Comparison of ENCODE assay signal across 9 cellular contexts in the genomic region with DNA sequence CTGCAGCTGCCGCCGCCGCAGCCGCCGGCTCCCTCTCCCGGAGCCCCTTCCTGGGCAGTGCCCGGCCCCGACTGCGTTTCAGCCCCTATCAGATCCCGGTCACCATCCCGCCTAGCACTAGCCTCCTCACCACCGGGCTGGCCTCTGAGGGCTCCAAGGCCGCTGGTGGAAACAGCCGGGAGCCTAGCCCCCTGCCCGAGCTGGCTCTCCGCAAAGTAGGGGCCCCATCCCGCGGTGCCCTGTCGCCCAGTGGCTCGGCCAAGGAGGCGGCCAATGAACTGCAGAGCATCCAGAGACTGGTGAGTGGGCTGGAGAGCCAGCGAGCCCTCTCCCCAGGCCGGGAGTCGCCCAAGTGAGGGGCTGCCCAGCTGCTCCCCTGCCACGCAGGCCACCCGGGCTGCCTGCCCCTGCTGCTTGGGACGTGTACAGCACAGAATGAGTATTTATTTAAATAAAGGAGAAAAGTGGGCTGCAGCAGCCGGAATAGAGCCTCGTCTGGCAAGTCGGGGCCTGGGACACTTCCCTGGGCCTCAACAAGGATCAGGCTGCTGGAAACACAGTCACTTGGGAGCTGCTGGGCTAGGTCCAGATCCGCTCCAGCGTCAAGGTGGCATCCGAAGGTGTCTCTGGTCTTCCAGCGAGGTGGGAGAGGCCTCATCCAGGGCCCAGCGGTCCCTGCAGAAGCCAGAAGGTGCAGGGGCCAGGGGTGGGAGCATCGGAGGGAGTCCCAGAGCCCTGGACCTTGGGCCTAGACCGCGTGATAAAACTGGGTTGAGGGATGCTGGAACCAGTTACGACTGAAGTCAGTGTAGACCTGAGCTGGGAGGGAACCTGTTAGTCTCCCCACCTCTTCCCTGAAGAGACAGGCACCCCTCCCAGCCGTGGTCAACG. TPM values are rescaled to one million over a fixed set of nuclear protein-coding genes. Genes with fewer than 3 reads are reported as not detected.
DNase-seq lines count a peak whose midpoint lies in the region; ATAC-seq and TF ChIP-seq lines count a peak whose summit lies in the region.
"Had no signal": no experiment of that assay in that cellular context is flagged by ENCODE, and none has a peak within 500 bp of the region (broad histone marks: within the 10 kb centered on the region; RNA-seq: fewer than 3 reads in every experiment).

No MANE protein-coding gene starts in this region.

- H3K4me2 ChIP-seq in OCI-LY7 (ENCODE audit: low read length) (peak overlapping the region; percentile 67; the same call in 1 of the 2 replicates), osteoblast (ENCODE audit: insufficient read depth, low read length) (peak overlapping the region; percentile 66)

- peaks cover 65% of the 10 kb centered on the region for H3K27me3 Mint-ChIP-seq in CD4-positive, CD25-positive, alpha-beta regulatory T cell

- TF ChIP-seq EP300 in esophagus muscularis mucosa (IDR thresholded peaks at IDR 0.05): no peak

- H3K9me2 ChIP-seq in OCI-LY7 (ENCODE audit: insufficient read depth, low read length): no peaks in the 10 kb centered on the region

- peaks cover 21% of the 10 kb centered on the region for H3K27me3 ChIP-seq in CD4-positive, CD25-positive, alpha-beta regulatory T cell (ENCODE audit: control insufficient read depth, insufficient read depth, low read length)
- peaks cover 3 to 67% (median 8%) of the 10 kb centered on the region in 4 donors for H3K27me3 ChIP-seq in esophagus muscularis mucosa
- no peaks in the 10 kb centered on the region for H3K27me3 ChIP-seq in osteoblast (ENCODE audit: insufficient read depth, low read length)

- CTCF ChIA-PET in OCI-LY7 (lab: Charles Lee; ENCODE audit: unreplicated experiment): no interaction called here

- H4K20me1 ChIP-seq in OCI-LY7 (ENCODE audit: insufficient read depth, low read length) (no peaks in the 10 kb centered on the region), osteoblast (ENCODE audit: insufficient read depth, low read length) (peaks cover 13% of the 10 kb centered on the region)

- no peak overlapping the region for H3K27ac ChIP-seq in CD4-positive, CD25-positive, alpha-beta regulatory T cell (ENCODE audit: insufficient read depth, low read length, poor library complexity, severe bottlenecking)
- H3K27ac ChIP-seq in OCI-LY7 (ENCODE audit: low read depth, low read length, poor library complexity, severe bottlenecking) (no peak overlapping the region), esophagus muscularis mucosa (replicated peaks in 1 of 4) (peak overlapping the region; percentile 91 to 93 (median 92)), osteoblast (ENCODE audit: low read depth, low read length) (peak overlapping the region; percentile 56)

- no peak overlapping the region for H2AFZ ChIP-seq in OCI-LY7 (ENCODE audit: low read length)
- H2AFZ ChIP-seq in osteoblast (ENCODE audit: low read length): no peak overlapping the region

- TF ChIP-seq CTCF in OCI-LY7 (conservative IDR thresholded peaks at IDR 0.05; ENCODE audit: low read length): no peak
- TF ChIP-seq CTCF in esophagus muscularis mucosa (IDR thresholded peaks at IDR 0.05): no peak
- no peak for TF ChIP-seq CTCF in osteoblast (IDR thresholded peaks at IDR 0.05; ENCODE audit: extremely low read depth, low read depth, low read length)

- BruUV-seq in OCI-LY7 (replicated peaks; lab: Mats Ljungman, UMichigan): no TSS peak

- H3K79me2 ChIP-seq in OCI-LY7 (ENCODE audit: insufficient read depth, low read depth, low read length): no peaks in the 10 kb centered on the region
- peaks cover 62% of the 10 kb centered on the region for H3K79me2 ChIP-seq in osteoblast (ENCODE audit: insufficient read depth, low read length)

- intact Hi-C loops in OCI-LY7 (cut with micrococcal nuclease; ENCODE audit: unreplicated experiment): no loop called here
- intact Hi-C loops in esophagus muscularis mucosa (cut with DNase I): no loop called here

- H3K27ac Mint-ChIP-seq in CD4-positive, CD25-positive, alpha-beta regulatory T cell: no peak overlapping the region

- no peaks in the 10 kb centered on the region for H3K36me3 ChIP-seq in CD4-positive, CD25-positive, alpha-beta regulatory T cell (ENCODE audit: control insufficient read depth, insufficient read depth, low read length)
- H3K36me3 ChIP-seq in OCI-LY7 (ENCODE audit: insufficient read depth, low read length) (no peaks in the 10 kb centered on the region), esophagus muscularis mucosa (peaks cover 8 to 31% (median 21%) of the 10 kb centered on the region in 4 donors), osteoblast (ENCODE audit: insufficient read depth, low read length) (peaks cover 51% of the 10 kb centered on the region)

- peaks cover 71% of the 10 kb centered on the region for H3K4me1 ChIP-seq in CD4-positive, CD25-positive, alpha-beta regulatory T cell (ENCODE audit: control insufficient read depth, insufficient read depth, low read length, poor library complexity, severe bottlenecking)
- H3K4me1 ChIP-seq in OCI-LY7 (ENCODE audit: insufficient read depth, low read length, poor library complexity, severe bottlenecking) (peaks cover 16% of the 10 kb centered on the region), esophagus muscularis mucosa (peaks cover 46 to 95% (median 93%) of the 10 kb centered on the region in 4 donors), osteoblast (ENCODE audit: insufficient read depth, low read length) (peaks cover 30% of the 10 kb centered on the region)

- POLR2A ChIA-PET in OCI-LY7 (lab: Charles Lee): no interaction called here

- no peak for DNase-seq in CD4-positive, CD25-positive, alpha-beta regulatory T cell
- DNase-seq in OCI-LY7 (ENCODE audit: low spot score) (no peak), esophagus muscularis mucosa (ENCODE audit: extremely low spot score) (no peak), osteoblast (ENCODE audit: insufficient read length, low spot score, missing footprints) (peak; percentile 86), MV-4-11 (lab: John Stamatoyannopoulos, UW) (no peak), NK-92 (lab: John Stamatoyannopoulos, UW; ENCODE audit: unreplicated experiment) (no peak), Ammon's horn (ENCODE audit: low spot score) (no peak)
- DNase-seq: NCI-H82 had no signal

- TF ChIP-seq POLR2A in esophagus muscularis mucosa (IDR thresholded peaks at IDR 0.05; ENCODE audit: low read depth): no peak

- H3K9me3 Mint-ChIP-seq in CD4-positive, CD25-positive, alpha-beta regulatory T cell: peaks cover 0 to 2% (median 0%) of the 10 kb centered on the region in 7 donors

- 80% methylated on average over 36 of the region's 41 CpGs for WGBS in esophagus muscularis mucosa

- no peak overlapping the region for H3K4me3 ChIP-seq in CD4-positive, CD25-positive, alpha-beta regulatory T cell (ENCODE audit: low read depth, low read length)
- H3K4me3 ChIP-seq in OCI-LY7 (ENCODE audit: low read depth, low read length, poor library complexity, severe bottlenecking) (no peak overlapping the region), esophagus muscularis mucosa (peak overlapping the region; percentile 59 to 78 (median 66)), osteoblast (ENCODE audit: insufficient read depth, low read length) (peak overlapping the region; percentile 75)

- peaks cover 0 to 47% (median 15%) of the 10 kb centered on the region in 4 donors for H3K4me1 Mint-ChIP-seq in CD4-positive, CD25-positive, alpha-beta regulatory T cell

- H3K36me3 Mint-ChIP-seq in CD4-positive, CD25-positive, alpha-beta regulatory T cell: no peaks in the 10 kb centered on the region

- no peak for ATAC-seq in CD4-positive, CD25-positive, alpha-beta regulatory T cell (ENCODE audit: low read depth in 2 of 2)
- no peak for ATAC-seq in GM19463 (IDR thresholded peaks at IDR 0.05; ENCODE audit: unreplicated experiment)

- peak overlapping the region; percentile 47 to 79 (median 59) for H3K4me3 Mint-ChIP-seq in CD4-positive, CD25-positive, alpha-beta regulatory T cell

- H3K9me3 ChIP-seq in CD4-positive, CD25-positive, alpha-beta regulatory T cell (ENCODE audit: control insufficient read depth in 2 of 2, low read length in 2 of 2): no peaks in the 10 kb centered on the region
- H3K9me3 ChIP-seq in OCI-LY7 (ENCODE audit: low read length): no peaks in the 10 kb centered on the region
- H3K9me3 ChIP-seq in esophagus muscularis mucosa: no peaks in the 10 kb centered on the region
- H3K9me3 ChIP-seq in osteoblast (ENCODE audit: low read depth, low read length): no peaks in the 10 kb centered on the region

RNA-seq across cellular contexts. Expression of a gene that starts 8.8 kb away (rescaled TPM):
- total RNA-seq in CD4-positive, CD25-positive, alpha-beta regulatory T cell: not detected
- not detected for polyA plus RNA-seq in CD4-positive, CD25-positive, alpha-beta regulatory T cell
- total RNA-seq in OCI-LY7 (2014; rRNA removed; shearing (Covaris generic)): not detected in 2 replicates
- total RNA-seq in OCI-LY7 (2022): not detected in 2 replicates
- 10 to 100 TPM; 17.9 to 42.6 (median 31.3) TPM for total RNA-seq in esophagus muscularis mucosa
- total RNA-seq in osteoblast: 10.3 and 11.6 TPM in 2 replicates

RNA-seq across cellular contexts. Expression of a gene that starts 43.8 kb away (rescaled TPM):
- total RNA-seq in CD4-positive, CD25-positive, alpha-beta regulatory T cell: not detected
- polyA plus RNA-seq in CD4-positive, CD25-positive, alpha-beta regulatory T cell: not detected
- not detected in 2 replicates for total RNA-seq in OCI-LY7 (2014; rRNA removed; shearing (Covaris generic))
- total RNA-seq in OCI-LY7 (2022) (not detected in 2 replicates), esophagus muscularis mucosa (not detected), osteoblast (0.59 TPM in 1 of 2 replicates, not detected in the other)

Comparison
In these comparisons a context has a peak if more than half of its experiments do, and no peak if none do; other contexts are left out.
1. H3K27ac ChIP-seq: peak in esophagus muscularis mucosa (4 of 4) and osteoblast (single experiment); none in CD4-positive, CD25-positive, alpha-beta regulatory T cell (single experiment) and OCI-LY7 (single experiment).
2. H3K4me3 ChIP-seq: peak in esophagus muscularis mucosa (4 of 4) and osteoblast (single experiment); none in CD4-positive, CD25-positive, alpha-beta regulatory T cell (single experiment) and OCI-LY7 (single experiment).
3. RNA of a gene that starts 8.8 kb away (total RNA-seq): 17.9 to 42.6 TPM in esophagus muscularis mucosa and 10.3 to 11.6 TPM in osteoblast; not detected in CD4-positive, CD25-positive, alpha-beta regulatory T cell (single experiment) and not detected in OCI-LY7; every median in the first group is over 10 times any median in the second.